Comparison of ENCODE assay signal across 2 cellular contexts in genomic region chr17:68458260-68459029, GRCh38.
TF ChIP-seq lines count a peak whose summit lies in the region.

No MANE protein-coding gene starts in this region.

TF ChIP-seq in A549, 52 proteins besides CTCF, POLR2A, EP300 and RAD21:
- TF ChIP-seq BCL3 (IDR thresholded peaks at IDR 0.05) (no peak), PBX3 (IDR thresholded peaks at IDR 0.05) (no peak), GATA3 (IDR thresholded peaks at IDR 0.05; ENCODE audit: borderline replicate concordance) (no peak), RARB (CRISPR knock-in tag; IDR thresholded peaks at IDR 0.05) (no peak), HEYL (CRISPR knock-in tag; IDR thresholded peaks at IDR 0.05) (no peak), NR3C1 (IDR thresholded peaks at IDR 0.05) (no peak), KDM1A (IDR thresholded peaks at IDR 0.05; ENCODE audit: low read depth) (no peak), HMGXB4 (CRISPR knock-in tag; IDR thresholded peaks at IDR 0.05; ENCODE audit: borderline replicate concordance) (no peak), CEBPB (IDR thresholded peaks at IDR 0.05) (no peak), ZNF302 (CRISPR knock-in tag; IDR thresholded peaks at IDR 0.05) (no peak), RNF2 (IDR thresholded peaks at IDR 0.05; ENCODE audit: borderline replicate concordance, low read depth) (no peak), RFX5 (IDR thresholded peaks at IDR 0.05) (no peak), HOXB5 (CRISPR knock-in tag; IDR thresholded peaks at IDR 0.05) (no peak), ZC3H11A (IDR thresholded peaks at IDR 0.05) (no peak), SREBF2 (IDR thresholded peaks at IDR 0.05) (no peak)
TF ChIP-seq in A549: peak in this region for 0.

TF ChIP-seq in GM12878, 131 proteins besides CTCF, POLR2A, EP300 and RAD21:
- TF ChIP-seq PKNOX1 (IDR thresholded peaks at IDR 0.05) (no peak), STAT3 (IDR thresholded peaks at IDR 0.05; ENCODE audit: low read depth, low read length) (no peak), PAX5 (IDR thresholded peaks at IDR 0.05; ENCODE audit: borderline replicate concordance, low read depth, low read length) (peak; percentile 32; the same call in 1 of the 2 replicates), ATF2 (IDR thresholded peaks at IDR 0.05; ENCODE audit: low read length) (0 out of 2 replicates have a peak, but pooled peaks have one; percentile 10), PRDM15 (CRISPR knock-in tag; IDR thresholded peaks at IDR 0.05) (no peak), ATF3 (IDR thresholded peaks at IDR 0.05; ENCODE audit: borderline replicate concordance, extremely low read depth, low read depth, low read length) (no peak), CBX5 (IDR thresholded peaks at IDR 0.05; ENCODE audit: low read depth) (0 out of 2 replicates have a peak, but pooled peaks have one; percentile 17), MTA3 (IDR thresholded peaks at IDR 0.05; ENCODE audit: borderline replicate concordance, low read length) (peak; percentile 69; the same call in 1 of the 2 replicates), ATF7 (IDR thresholded peaks at IDR 0.05; ENCODE audit: low read depth) (0 out of 2 replicates have a peak, but pooled peaks have one; percentile 7), KAT2A (conservative IDR thresholded peaks at IDR 0.05; ENCODE audit: control insufficient read depth, low read depth, low read length) (no peak), IRF4 (IDR thresholded peaks at IDR 0.05; ENCODE audit: low read depth, low read length) (0 out of 2 replicates have a peak, but pooled peaks have one; percentile 17), ZBTB40 (IDR thresholded peaks at IDR 0.05; ENCODE audit: borderline replicate concordance) (peak; percentile 76; the same call in 1 of the 2 replicates), BCL11A (IDR thresholded peaks at IDR 0.05; ENCODE audit: low read depth, low read length) (0 out of 2 replicates have a peak, but pooled peaks have one; percentile 6), EGR1 (IDR thresholded peaks at IDR 0.05; ENCODE audit: borderline replicate concordance in 1 of 2, low read depth in 2 of 2, low read length in 2 of 2) (no peak), JUNB (IDR thresholded peaks at IDR 0.05) (peak; percentile 44), GABPA (IDR thresholded peaks at IDR 0.05; ENCODE audit: low read depth) (no peak), ASH2L (IDR thresholded peaks at IDR 0.05; ENCODE audit: borderline replicate concordance, low read depth) (0 out of 2 replicates have a peak, but pooled peaks have one; percentile 21), CHD2 (IDR thresholded peaks at IDR 0.05; ENCODE audit: borderline replicate concordance, low read depth, low read length) (peak; percentile 43; the same call in 1 of the 2 replicates), RUNX3 (IDR thresholded peaks at IDR 0.05; ENCODE audit: low read length) (peak; percentile 27; the same call in 1 of the 2 replicates), IKZF1 (conservative IDR thresholded peaks at IDR 0.05) (0 out of 2 replicates have a peak, but pooled peaks have one; percentile 10), MEF2B (IDR thresholded peaks at IDR 0.05; ENCODE audit: partially characterized antibody, poor library complexity, severe bottlenecking) (peak; percentile 25), CREM (IDR thresholded peaks at IDR 0.05; ENCODE audit: low read depth) (peak; percentile 15; the same call in 1 of the 2 replicates), ZNF384 (IDR thresholded peaks at IDR 0.05; ENCODE audit: borderline replicate concordance, low read depth, low read length) (peak; percentile 47; the same call in 1 of the 2 replicates), NFIC (IDR thresholded peaks at IDR 0.05; ENCODE audit: low read depth, low read length) (no peak)
